2 cellular contexts compared by ENCODE assay signal in the genomic region with DNA sequence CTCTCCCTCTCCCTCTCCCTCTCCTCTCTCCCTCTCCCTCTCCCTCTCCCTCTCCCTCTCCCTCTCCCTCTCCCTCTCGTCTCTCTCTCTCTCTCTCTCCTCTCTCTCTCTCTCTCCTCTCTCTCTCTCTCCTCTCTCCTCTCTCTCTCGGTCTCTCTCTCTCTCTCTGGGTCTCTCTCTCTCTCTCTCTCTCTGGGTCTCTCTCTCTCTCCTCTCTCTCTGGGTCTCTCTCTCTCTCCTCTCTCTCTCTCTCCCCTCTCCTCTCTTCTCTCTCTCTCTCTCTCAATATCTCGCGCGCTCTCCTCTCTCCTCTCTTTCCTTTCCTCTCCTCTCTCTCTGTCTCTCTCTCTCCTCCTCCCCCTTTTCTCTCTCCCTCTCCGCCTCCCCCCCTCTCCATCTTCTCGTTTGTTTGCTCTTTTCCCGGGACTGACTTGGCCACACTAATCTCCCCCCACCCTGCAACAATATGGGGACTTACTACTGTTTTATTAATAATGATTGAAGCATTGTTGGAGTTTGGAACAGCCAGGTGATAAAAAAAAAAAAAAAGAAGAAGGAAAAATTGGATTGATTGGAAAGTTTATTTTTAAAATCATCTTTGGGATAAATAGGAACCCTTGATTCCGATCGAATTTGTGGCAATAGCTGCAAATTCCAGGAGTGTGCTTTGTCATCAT.
A peak's percentile ranks its signal among the peaks of the same experiment; 100 is the strongest.
TF ChIP-seq lines count a peak whose summit lies in the region.

No MANE protein-coding gene starts in this region.

TF ChIP-seq in SK-N-SH, 30 proteins besides CTCF, POLR2A, EP300 and RAD21 (continued from another document and continues in another):
- TF ChIP-seq, protein P1, sequence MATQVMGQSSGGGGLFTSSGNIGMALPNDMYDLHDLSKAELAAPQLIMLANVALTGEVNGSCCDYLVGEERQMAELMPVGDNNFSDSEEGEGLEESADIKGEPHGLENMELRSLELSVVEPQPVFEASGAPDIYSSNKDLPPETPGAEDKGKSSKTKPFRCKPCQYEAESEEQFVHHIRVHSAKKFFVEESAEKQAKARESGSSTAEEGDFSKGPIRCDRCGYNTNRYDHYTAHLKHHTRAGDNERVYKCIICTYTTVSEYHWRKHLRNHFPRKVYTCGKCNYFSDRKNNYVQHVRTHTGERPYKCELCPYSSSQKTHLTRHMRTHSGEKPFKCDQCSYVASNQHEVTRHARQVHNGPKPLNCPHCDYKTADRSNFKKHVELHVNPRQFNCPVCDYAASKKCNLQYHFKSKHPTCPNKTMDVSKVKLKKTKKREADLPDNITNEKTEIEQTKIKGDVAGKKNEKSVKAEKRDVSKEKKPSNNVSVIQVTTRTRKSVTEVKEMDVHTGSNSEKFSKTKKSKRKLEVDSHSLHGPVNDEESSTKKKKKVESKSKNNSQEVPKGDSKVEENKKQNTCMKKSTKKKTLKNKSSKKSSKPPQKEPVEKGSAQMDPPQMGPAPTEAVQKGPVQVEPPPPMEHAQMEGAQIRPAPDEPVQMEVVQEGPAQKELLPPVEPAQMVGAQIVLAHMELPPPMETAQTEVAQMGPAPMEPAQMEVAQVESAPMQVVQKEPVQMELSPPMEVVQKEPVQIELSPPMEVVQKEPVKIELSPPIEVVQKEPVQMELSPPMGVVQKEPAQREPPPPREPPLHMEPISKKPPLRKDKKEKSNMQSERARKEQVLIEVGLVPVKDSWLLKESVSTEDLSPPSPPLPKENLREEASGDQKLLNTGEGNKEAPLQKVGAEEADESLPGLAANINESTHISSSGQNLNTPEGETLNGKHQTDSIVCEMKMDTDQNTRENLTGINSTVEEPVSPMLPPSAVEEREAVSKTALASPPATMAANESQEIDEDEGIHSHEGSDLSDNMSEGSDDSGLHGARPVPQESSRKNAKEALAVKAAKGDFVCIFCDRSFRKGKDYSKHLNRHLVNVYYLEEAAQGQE (IDR thresholded peaks at IDR 0.05; ENCODE audit: low read depth, low read length) = no peak
- no peak for TF ChIP-seq PBX3 (IDR thresholded peaks at IDR 0.05)
- no peak for TF ChIP-seq GATA2 (CRISPR knock-in tag; IDR thresholded peaks at IDR 0.05)
- no peak for TF ChIP-seq SMC3 (IDR thresholded peaks at IDR 0.05; ENCODE audit: low read depth, low read length)
- no peak for TF ChIP-seq MEF2A (IDR thresholded peaks at IDR 0.05; ENCODE audit: borderline replicate concordance, low read depth)
- TF ChIP-seq GABPA (IDR thresholded peaks at IDR 0.05; ENCODE audit: low read depth) = no peak
- TF ChIP-seq JUND (IDR thresholded peaks at IDR 0.05) = no peak
- TF ChIP-seq YY1 (IDR thresholded peaks at IDR 0.05; ENCODE audit: low read depth) = 0 out of 2 replicates have a peak, but pooled peaks have one; percentile 29
- no peak for TF ChIP-seq TAF1 (IDR thresholded peaks at IDR 0.05; ENCODE audit: borderline replicate concordance, low read depth, low read length)
- no peak for TF ChIP-seq ELF1 (IDR thresholded peaks at IDR 0.05)
- TF ChIP-seq RCOR1 (IDR thresholded peaks at IDR 0.05; ENCODE audit: low read length) = no peak; the same call in 1 of the 2 replicates
- 0 out of 2 replicates have a peak, but pooled peaks have one; percentile 10 for TF ChIP-seq FOXM1 (IDR thresholded peaks at IDR 0.05; ENCODE audit: low read depth)
- TF ChIP-seq FOSL2 (IDR thresholded peaks at IDR 0.05; ENCODE audit: borderline replicate concordance, low read depth) = no peak
- no peak for TF ChIP-seq FOXJ3 (CRISPR knock-in tag; IDR thresholded peaks at IDR 0.05)
- TF ChIP-seq ZBTB33 (IDR thresholded peaks at IDR 0.05; ENCODE audit: borderline replicate concordance, low read depth) = peak; percentile 58; the same call in 1 of the 2 replicates
- no peak; the same call in 1 of the 2 replicates for TF ChIP-seq POLR2AphosphoS5 (IDR thresholded peaks at IDR 0.05; ENCODE audit: low read depth, low read length)
- no peak for TF ChIP-seq EZH2phosphoT487 (IDR thresholded peaks at IDR 0.05; ENCODE audit: borderline replicate concordance, low read depth)
- TF ChIP-seq RFX5 (IDR thresholded peaks at IDR 0.05; ENCODE audit: low read length) = no peak
- TF ChIP-seq NFIC (IDR thresholded peaks at IDR 0.05; ENCODE audit: borderline replicate concordance) = no peak
- TF ChIP-seq SIN3A (IDR thresholded peaks at IDR 0.05; ENCODE audit: borderline replicate concordance, low read depth, low read length) = no peak
- TF ChIP-seq CHD2 (IDR thresholded peaks at IDR 0.05; ENCODE audit: low read length, partially characterized antibody) = peak; percentile 31
- TF ChIP-seq RXRA (IDR thresholded peaks at IDR 0.05; ENCODE audit: borderline replicate concordance, low read depth) = no peak
- TF ChIP-seq, protein P2, sequence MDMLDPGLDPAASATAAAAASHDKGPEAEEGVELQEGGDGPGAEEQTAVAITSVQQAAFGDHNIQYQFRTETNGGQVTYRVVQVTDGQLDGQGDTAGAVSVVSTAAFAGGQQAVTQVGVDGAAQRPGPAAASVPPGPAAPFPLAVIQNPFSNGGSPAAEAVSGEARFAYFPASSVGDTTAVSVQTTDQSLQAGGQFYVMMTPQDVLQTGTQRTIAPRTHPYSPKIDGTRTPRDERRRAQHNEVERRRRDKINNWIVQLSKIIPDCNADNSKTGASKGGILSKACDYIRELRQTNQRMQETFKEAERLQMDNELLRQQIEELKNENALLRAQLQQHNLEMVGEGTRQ (IDR thresholded peaks at IDR 0.05; ENCODE audit: borderline replicate concordance, low read depth, low read length) = no peak
- TF ChIP-seq NRF1 (IDR thresholded peaks at IDR 0.05; ENCODE audit: low read depth, low read length) = no peak
- TF ChIP-seq TEAD4 (IDR thresholded peaks at IDR 0.05; ENCODE audit: borderline replicate concordance, insufficient read depth) = no peak

TF ChIP-seq in SK-N-SH treated with all-trans-retinoic acid at 6 μM for 48 hours, 23 proteins besides CTCF, POLR2A, EP300 and RAD21 (continued from another document):
- TF ChIP-seq, protein P3, sequence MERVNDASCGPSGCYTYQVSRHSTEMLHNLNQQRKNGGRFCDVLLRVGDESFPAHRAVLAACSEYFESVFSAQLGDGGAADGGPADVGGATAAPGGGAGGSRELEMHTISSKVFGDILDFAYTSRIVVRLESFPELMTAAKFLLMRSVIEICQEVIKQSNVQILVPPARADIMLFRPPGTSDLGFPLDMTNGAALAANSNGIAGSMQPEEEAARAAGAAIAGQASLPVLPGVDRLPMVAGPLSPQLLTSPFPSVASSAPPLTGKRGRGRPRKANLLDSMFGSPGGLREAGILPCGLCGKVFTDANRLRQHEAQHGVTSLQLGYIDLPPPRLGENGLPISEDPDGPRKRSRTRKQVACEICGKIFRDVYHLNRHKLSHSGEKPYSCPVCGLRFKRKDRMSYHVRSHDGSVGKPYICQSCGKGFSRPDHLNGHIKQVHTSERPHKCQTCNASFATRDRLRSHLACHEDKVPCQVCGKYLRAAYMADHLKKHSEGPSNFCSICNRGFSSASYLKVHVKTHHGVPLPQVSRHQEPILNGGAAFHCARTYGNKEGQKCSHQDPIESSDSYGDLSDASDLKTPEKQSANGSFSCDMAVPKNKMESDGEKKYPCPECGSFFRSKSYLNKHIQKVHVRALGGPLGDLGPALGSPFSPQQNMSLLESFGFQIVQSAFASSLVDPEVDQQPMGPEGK (CRISPR knock-in tag; IDR thresholded peaks at IDR 0.05; ENCODE audit: borderline replicate concordance) = no peak
- TF ChIP-seq GLIS3 (CRISPR knock-in tag; IDR thresholded peaks at IDR 0.05) = no peak
- no peak for TF ChIP-seq TCF4 (CRISPR knock-in tag; IDR thresholded peaks at IDR 0.05; ENCODE audit: borderline replicate concordance)
- TF ChIP-seq ESRRG (CRISPR knock-in tag; IDR thresholded peaks at IDR 0.05) = no peak
- no peak for TF ChIP-seq ARNTL (CRISPR knock-in tag; IDR thresholded peaks at IDR 0.05; ENCODE audit: borderline replicate concordance, low read depth)
- no peak for TF ChIP-seq CSRNP3 (CRISPR knock-in tag; IDR thresholded peaks at IDR 0.05)
- TF ChIP-seq PPARA (CRISPR knock-in tag; IDR thresholded peaks at IDR 0.05; ENCODE audit: borderline replicate concordance) = no peak
